In genomic region chr2:63617360-63617759, GRCh38 we compare ENCODE assay signal across 27 cellular contexts.
"Had no signal": no experiment of that assay in that cellular context is flagged by ENCODE, and none has a peak within 500 bp of the region (broad histone marks: within the 10 kb centered on the region; RNA-seq: fewer than 3 reads in every experiment).

No MANE protein-coding gene starts in this region.

- ATAC-seq: gastroesophageal sphincter; naive thymus-derived CD8-positive, alpha-beta T cell; right cardiac atrium; stimulated activated naive B cell treated with anti-CD40 and anti-IgM and Interleukin-4, amounts not matched to agents 10 μg/mL and 1 μg/mL and 100 μg/mL, for 72 hours had no signal

- H3K27me3 ChIP-seq: ascending aorta, cardiac muscle cell, colonic mucosa, stomach, tibial artery had no signal

- H3K4me3 Mint-ChIP-seq: activated naive CD4-positive, alpha-beta T cell treated with anti-CD3 and anti-CD28 coated beads for 36 hours; activated naive CD8-positive, alpha-beta T cell treated with anti-CD3 and anti-CD28 coated beads, Interleukin-2, amount 10 ng/mL, durations not matched to agents 7 days and 5 days; activated T-helper 1 cell treated with anti-CD3 and anti-CD28 coated beads, Interleukin-12 subunit alpha, Interleukin-12 subunit beta, Interleukin-2, Interleukin-4 antibody, amounts not matched to agents 30 ng/mL and 10 ng/mL and 1 ng/mL, durations not matched to agents 14 hours and 24 hours and 36 hours; brain; naive thymus-derived CD8-positive, alpha-beta T cell; stimulated activated naive B cell treated with anti-CD40 and anti-IgM and Interleukin-4, amounts not matched to agents 10 μg/mL and 1 μg/mL and 100 μg/mL, for 72 hours; T-helper 2 cell treated with Interferon-gamma antibody and Interleukin-4, amounts not matched to agents 5 μg/mL and 100 μg/mL, for 36 hours had no signal

- H3K36me3 Mint-ChIP-seq: activated naive CD8-positive, alpha-beta T cell treated with anti-CD3 and anti-CD28 coated beads, Interleukin-2, amount 10 ng/mL, durations not matched to agents 7 days and 5 days; brain; naive thymus-derived CD8-positive, alpha-beta T cell; stimulated activated naive B cell treated with anti-CD40 and anti-IgM and Interleukin-4, amounts not matched to agents 10 μg/mL and 1 μg/mL and 100 μg/mL, for 72 hours had no signal

- H3K4me3 ChIP-seq: ascending aorta, cardiac muscle cell, colonic mucosa, gastroesophageal sphincter, stomach, tibial artery had no signal

- DNase-seq: activated CD4-positive, alpha-beta T cell treated with anti-CD3 and anti-CD28 coated beads for 48 hours; activated CD4-positive, alpha-beta T cell treated with anti-CD3 and anti-CD28 coated beads, Interleukin-2, amount 50 U/mL, for 48 hours; activated CD8-positive, alpha-beta memory T cell treated with anti-CD3 and anti-CD28 coated beads, Interleukin-2, amount 50 U/mL, for 4 hours; activated effector memory CD4-positive, alpha-beta T cell treated with anti-CD3 and anti-CD28 coated beads, Interleukin-2, amount 50 U/mL, for 16 hours; activated naive CD4-positive, alpha-beta T cell treated with anti-CD3 and anti-CD28 coated beads for 36 hours; activated naive CD8-positive, alpha-beta T cell treated with anti-CD3 and anti-CD28 coated beads, Interleukin-2, amount 10 ng/mL, durations not matched to agents 7 days and 5 days; activated T-cell treated with anti-CD3 and anti-CD28 coated beads, Interleukin-2, amount 50 U/mL, for 1 hour; cerebellar nuclear complex; colonic mucosa; effector CD8-positive, alpha-beta T cell; erythroblast; head of caudate nucleus; hippocampal formation; naive thymus-derived CD8-positive, alpha-beta T cell; right cardiac atrium; stimulated activated CD4-positive, alpha-beta T cell treated with anti-CD3 and anti-CD28 coated beads, Interleukin-15, amount 100 ng/mL, for 24 hours; stimulated activated CD4-positive, alpha-beta T cell treated with anti-CD3 and anti-CD28 coated beads, Interleukin-2, amount 100 ng/mL, for 24 hours; stimulated activated naive B cell treated with anti-CD40 and anti-IgM and Interleukin-4, amounts not matched to agents 10 μg/mL and 1 μg/mL and 100 μg/mL, for 72 hours; stomach; T-helper 1 cell; tibial artery had no signal

- H3K9me3 ChIP-seq: ascending aorta, colonic mucosa, gastroesophageal sphincter, tibial artery had no signal

- H3K4me1 ChIP-seq: ascending aorta, colonic mucosa, gastroesophageal sphincter, stomach, tibial artery had no signal

- H3K4me1 Mint-ChIP-seq: activated naive CD8-positive, alpha-beta T cell treated with anti-CD3 and anti-CD28 coated beads, Interleukin-2, amount 10 ng/mL, durations not matched to agents 7 days and 5 days; brain; naive thymus-derived CD8-positive, alpha-beta T cell; stimulated activated naive B cell treated with anti-CD40 and anti-IgM and Interleukin-4, amounts not matched to agents 10 μg/mL and 1 μg/mL and 100 μg/mL, for 72 hours had no signal

- H3K27ac Mint-ChIP-seq: activated naive CD4-positive, alpha-beta T cell treated with anti-CD3 and anti-CD28 coated beads for 36 hours; activated naive CD8-positive, alpha-beta T cell treated with anti-CD3 and anti-CD28 coated beads, Interleukin-2, amount 10 ng/mL, durations not matched to agents 7 days and 5 days; activated T-helper 1 cell treated with anti-CD3 and anti-CD28 coated beads, Interleukin-12 subunit alpha, Interleukin-12 subunit beta, Interleukin-2, Interleukin-4 antibody, amounts not matched to agents 30 ng/mL and 10 ng/mL and 1 ng/mL, durations not matched to agents 14 hours and 24 hours and 36 hours; brain; naive thymus-derived CD8-positive, alpha-beta T cell; stimulated activated naive B cell treated with anti-CD40 and anti-IgM and Interleukin-4, amounts not matched to agents 10 μg/mL and 1 μg/mL and 100 μg/mL, for 72 hours; T-helper 2 cell treated with Interferon-gamma antibody and Interleukin-4, amounts not matched to agents 5 μg/mL and 100 μg/mL, for 36 hours had no signal

- H3K27ac ChIP-seq: ascending aorta, cardiac muscle cell, colonic mucosa, gastroesophageal sphincter, stomach, tibial artery had no signal

- H3K36me3 ChIP-seq: ascending aorta, cardiac muscle cell, colonic mucosa, gastroesophageal sphincter, stomach, tibial artery had no signal

- H3K9me3 Mint-ChIP-seq: activated naive CD4-positive, alpha-beta T cell treated with anti-CD3 and anti-CD28 coated beads for 36 hours; activated naive CD8-positive, alpha-beta T cell treated with anti-CD3 and anti-CD28 coated beads, Interleukin-2, amount 10 ng/mL, durations not matched to agents 7 days and 5 days; activated T-helper 1 cell treated with anti-CD3 and anti-CD28 coated beads, Interleukin-12 subunit alpha, Interleukin-12 subunit beta, Interleukin-2, Interleukin-4 antibody, amounts not matched to agents 30 ng/mL and 10 ng/mL and 1 ng/mL, durations not matched to agents 14 hours and 24 hours and 36 hours; stimulated activated naive B cell treated with anti-CD40 and anti-IgM and Interleukin-4, amounts not matched to agents 10 μg/mL and 1 μg/mL and 100 μg/mL, for 72 hours; T-helper 2 cell treated with Interferon-gamma antibody and Interleukin-4, amounts not matched to agents 5 μg/mL and 100 μg/mL, for 36 hours had no signal
